16 cellular contexts compared by ENCODE assay signal in genomic region chr20:57879437-57880115, GRCh38.
DNase-seq lines count a peak whose midpoint lies in the region; ATAC-seq and TF ChIP-seq lines count a peak whose summit lies in the region.
"Had no signal": no experiment of that assay in that cellular context is flagged by ENCODE, and none has a peak within 500 bp of the region (broad histone marks: within the 10 kb centered on the region; RNA-seq: fewer than 3 reads in every experiment).

No MANE protein-coding gene starts in this region.

- no peaks in the 10 kb centered on the region for H3K9me3 ChIP-seq in SJCRH30 (replicated peaks)
- no peaks in the 10 kb centered on the region for H3K9me3 ChIP-seq in muscle layer of duodenum (ENCODE audit: control insufficient read depth in 1 of 2, low read length in 2 of 2)
- H3K9me3 ChIP-seq in suprapubic skin = no peaks in the 10 kb centered on the region
- H3K9me3 ChIP-seq in OCI-LY7 (ENCODE audit: low read length) = no peaks in the 10 kb centered on the region

- H3K4me1 ChIP-seq in SJCRH30 (peaks cover 40% of the 10 kb centered on the region), muscle layer of duodenum (ENCODE audit: control insufficient read depth in 1 of 2, insufficient read depth in 2 of 2, low read length in 2 of 2) (no peaks in the 10 kb centered on the region), suprapubic skin (peaks cover 20% of the 10 kb centered on the region), OCI-LY7 (ENCODE audit: insufficient read depth, low read length, poor library complexity, severe bottlenecking) (no peaks in the 10 kb centered on the region)

- TF ChIP-seq EP300 in suprapubic skin (IDR thresholded peaks at IDR 0.05) = no peak

- no TSS peak for BruUV-seq in OCI-LY7 (replicated peaks; lab: Mats Ljungman, UMichigan)

- H3K9me2 ChIP-seq in OCI-LY7 (ENCODE audit: insufficient read depth, low read length) = no peaks in the 10 kb centered on the region

- H3K27ac ChIP-seq in SJCRH30 = peak overlapping the region; percentile 42
- peak overlapping the region; percentile 29 for H3K27ac ChIP-seq in muscle layer of duodenum (ENCODE audit: low read length)
- H3K27ac ChIP-seq in suprapubic skin = peak overlapping the region; percentile 55
- H3K27ac ChIP-seq in OCI-LY7 (ENCODE audit: low read depth, low read length, poor library complexity, severe bottlenecking) = no peak overlapping the region

- DNase-seq in SJCRH30 (peak; percentile 14 to 38), Right ventricle myocardium inferior (ENCODE audit: missing footprints) (peak; percentile 75), suprapubic skin (ENCODE audit: low spot score in 2 of 2) (peak in 1 of 2 donors; percentile 66), NCI-H82 treated with DMSO at 0.1 percent for 48 hours (lab: John Stamatoyannopoulos, UW; ENCODE audit: unreplicated experiment) (no peak), OCI-LY7 (ENCODE audit: low spot score) (no peak), CD1c-positive myeloid dendritic cell (ENCODE audit: extremely low spot score) (no peak)
- DNase-seq: activated CD4-positive, alpha-beta T cell treated with anti-CD3 and anti-CD28 coated beads for 48 hours; activated naive CD8-positive, alpha-beta T cell treated with anti-CD3 and anti-CD28 coated beads, Interleukin-2, amount 10 ng/mL, durations not matched to agents 7 days and 5 days; mesendoderm; MV-4-11; NCI-H1694; NCI-H774; PC-3 had no signal

- no peak overlapping the region for H2AFZ ChIP-seq in OCI-LY7 (ENCODE audit: low read length)

- H3K36me3 ChIP-seq in SJCRH30 (no peaks in the 10 kb centered on the region), muscle layer of duodenum (ENCODE audit: control insufficient read depth in 1 of 2, insufficient read depth in 2 of 2, low read length in 2 of 2) (no peaks in the 10 kb centered on the region), suprapubic skin (no peaks in the 10 kb centered on the region), OCI-LY7 (ENCODE audit: insufficient read depth, low read length) (no peaks in the 10 kb centered on the region)

- H4K20me1 ChIP-seq in OCI-LY7 (ENCODE audit: insufficient read depth, low read length) = no peaks in the 10 kb centered on the region

- H3K79me2 ChIP-seq in OCI-LY7 (ENCODE audit: insufficient read depth, low read depth, low read length) = no peaks in the 10 kb centered on the region

- H3K4me2 ChIP-seq in OCI-LY7 (ENCODE audit: low read length) = no peak overlapping the region

- no peak for TF ChIP-seq CTCF in suprapubic skin (IDR thresholded peaks at IDR 0.05)
- no peak for TF ChIP-seq CTCF in OCI-LY7 (conservative IDR thresholded peaks at IDR 0.05; ENCODE audit: low read length)

- CTCF ChIA-PET in OCI-LY7 (lab: Charles Lee; ENCODE audit: unreplicated experiment) = no interaction called here

- POLR2A ChIA-PET in OCI-LY7 (lab: Charles Lee) = no interaction called here

- ATAC-seq in Right ventricle myocardium inferior (peak; percentile 85), HG02938 (IDR thresholded peaks at IDR 0.05; ENCODE audit: unreplicated experiment) (no peak)
- ATAC-seq: K562, PC-3 had no signal

- 30% methylated on average over 12 of the region's 12 CpGs for WGBS in suprapubic skin

- no peak for TF ChIP-seq POLR2A in suprapubic skin (IDR thresholded peaks at IDR 0.05)

- intact Hi-C loops in Right ventricle myocardium inferior (cut with DNase I) = loop anchor here (10.0 kb wide), 1 partner anchor 295 kb away; no protein-coding TSS in a partner anchor
- intact Hi-C loops in OCI-LY7 (cut with micrococcal nuclease; ENCODE audit: unreplicated experiment) = loop anchor here (5.0 kb wide), 1 partner anchor 227 kb away; no protein-coding TSS in a partner anchor

- no peaks in the 10 kb centered on the region for H3K27me3 ChIP-seq in SJCRH30
- H3K27me3 ChIP-seq in muscle layer of duodenum (ENCODE audit: low read depth, low read length) = no peaks in the 10 kb centered on the region
- H3K27me3 ChIP-seq in suprapubic skin = no peaks in the 10 kb centered on the region

- H3K4me3 ChIP-seq in SJCRH30 = peak overlapping the region; percentile 12
- no peak overlapping the region for H3K4me3 ChIP-seq in muscle layer of duodenum (ENCODE audit: low read depth in 1 of 2, low read length in 2 of 2)
- no peak overlapping the region for H3K4me3 ChIP-seq in suprapubic skin
- no peak overlapping the region for H3K4me3 ChIP-seq in OCI-LY7 (ENCODE audit: low read depth, low read length, poor library complexity, severe bottlenecking)
- H3K4me3 ChIP-seq: K562 had no signal

Comparison
In these comparisons a context has a peak if more than half of its experiments do, and no peak if none do; other contexts are left out.
1. DNase-seq: peak in SJCRH30 (2 of 2) and Right ventricle myocardium inferior (single experiment); none in NCI-H82 treated with DMSO at 0.1 percent for 48 hours (single experiment), OCI-LY7 (single experiment) and CD1c-positive myeloid dendritic cell (single experiment).